2 cellular contexts compared by ENCODE assay signal in the genomic region with DNA sequence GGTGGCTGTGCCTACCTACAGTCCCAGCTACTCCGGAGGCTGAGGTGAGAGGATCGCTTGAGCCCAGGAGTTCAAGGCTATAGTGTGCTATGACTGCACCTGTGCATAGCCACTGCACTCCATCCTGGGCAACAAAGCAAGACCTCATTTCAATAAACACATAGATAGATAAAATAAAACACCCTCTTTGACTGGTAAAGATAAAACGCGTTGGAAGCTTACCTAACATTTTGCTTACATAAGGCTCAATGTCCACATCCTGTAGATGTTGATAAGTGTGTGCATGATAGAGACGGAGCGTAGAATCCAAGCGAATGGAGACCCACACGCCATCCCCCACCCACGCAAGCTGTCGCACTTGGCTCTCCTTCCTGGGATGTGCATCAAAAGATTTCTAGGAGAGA.
TF ChIP-seq lines count a peak whose summit lies in the region.

No MANE protein-coding gene starts in this region.

TF ChIP-seq in HepG2, 621 proteins besides CTCF, POLR2A, EP300 and RAD21 (continued from another document and continues in another):
- TF ChIP-seq, protein P1, sequence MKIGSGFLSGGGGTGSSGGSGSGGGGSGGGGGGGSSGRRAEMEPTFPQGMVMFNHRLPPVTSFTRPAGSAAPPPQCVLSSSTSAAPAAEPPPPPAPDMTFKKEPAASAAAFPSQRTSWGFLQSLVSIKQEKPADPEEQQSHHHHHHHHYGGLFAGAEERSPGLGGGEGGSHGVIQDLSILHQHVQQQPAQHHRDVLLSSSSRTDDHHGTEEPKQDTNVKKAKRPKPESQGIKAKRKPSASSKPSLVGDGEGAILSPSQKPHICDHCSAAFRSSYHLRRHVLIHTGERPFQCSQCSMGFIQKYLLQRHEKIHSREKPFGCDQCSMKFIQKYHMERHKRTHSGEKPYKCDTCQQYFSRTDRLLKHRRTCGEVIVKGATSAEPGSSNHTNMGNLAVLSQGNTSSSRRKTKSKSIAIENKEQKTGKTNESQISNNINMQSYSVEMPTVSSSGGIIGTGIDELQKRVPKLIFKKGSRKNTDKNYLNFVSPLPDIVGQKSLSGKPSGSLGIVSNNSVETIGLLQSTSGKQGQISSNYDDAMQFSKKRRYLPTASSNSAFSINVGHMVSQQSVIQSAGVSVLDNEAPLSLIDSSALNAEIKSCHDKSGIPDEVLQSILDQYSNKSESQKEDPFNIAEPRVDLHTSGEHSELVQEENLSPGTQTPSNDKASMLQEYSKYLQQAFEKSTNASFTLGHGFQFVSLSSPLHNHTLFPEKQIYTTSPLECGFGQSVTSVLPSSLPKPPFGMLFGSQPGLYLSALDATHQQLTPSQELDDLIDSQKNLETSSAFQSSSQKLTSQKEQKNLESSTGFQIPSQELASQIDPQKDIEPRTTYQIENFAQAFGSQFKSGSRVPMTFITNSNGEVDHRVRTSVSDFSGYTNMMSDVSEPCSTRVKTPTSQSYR (CRISPR knock-in tag; IDR thresholded peaks at IDR 0.05; ENCODE audit: borderline replicate concordance), result peak; percentile 79
- no peak for TF ChIP-seq PRMT3 (CRISPR knock-in tag; IDR thresholded peaks at IDR 0.05; ENCODE audit: borderline replicate concordance, low read depth)
- TF ChIP-seq FIP1L1 (IDR thresholded peaks at IDR 0.05; ENCODE audit: borderline replicate concordance, insufficient read depth, low read depth, low read length), result no peak
- TF ChIP-seq ZKSCAN5 (CRISPR knock-in tag; IDR thresholded peaks at IDR 0.05), result no peak
- TF ChIP-seq ZNF816 (CRISPR knock-in tag; IDR thresholded peaks at IDR 0.05; ENCODE audit: borderline replicate concordance), result peak; percentile 77; the same call in 1 of the 2 replicates
- TF ChIP-seq PPARG (CRISPR knock-in tag; conservative IDR thresholded peaks at IDR 0.05), result peak; percentile 83
- TF ChIP-seq ZBTB3 (CRISPR knock-in tag; IDR thresholded peaks at IDR 0.05; ENCODE audit: borderline replicate concordance, low read depth), result 0 out of 2 replicates have a peak, but pooled peaks have one; percentile 37
- TF ChIP-seq, protein P2, sequence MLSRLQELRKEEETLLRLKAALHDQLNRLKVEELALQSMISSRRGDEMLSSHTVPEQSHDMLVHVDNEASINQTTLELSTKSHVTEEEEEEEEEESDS (CRISPR knock-in tag; IDR thresholded peaks at IDR 0.05; ENCODE audit: borderline replicate concordance), result no peak
- peak; percentile 54; the same call in 1 of the 2 replicates for TF ChIP-seq MEIS1 (CRISPR knock-in tag; IDR thresholded peaks at IDR 0.05; ENCODE audit: borderline replicate concordance)
- 0 out of 2 replicates have a peak, but pooled peaks have one; percentile 27 for TF ChIP-seq TGIF2 (CRISPR knock-in tag; IDR thresholded peaks at IDR 0.05)
- peak; percentile 89 for TF ChIP-seq MIXL1 (CRISPR knock-in tag; IDR thresholded peaks at IDR 0.05)
- TF ChIP-seq, protein P3, sequence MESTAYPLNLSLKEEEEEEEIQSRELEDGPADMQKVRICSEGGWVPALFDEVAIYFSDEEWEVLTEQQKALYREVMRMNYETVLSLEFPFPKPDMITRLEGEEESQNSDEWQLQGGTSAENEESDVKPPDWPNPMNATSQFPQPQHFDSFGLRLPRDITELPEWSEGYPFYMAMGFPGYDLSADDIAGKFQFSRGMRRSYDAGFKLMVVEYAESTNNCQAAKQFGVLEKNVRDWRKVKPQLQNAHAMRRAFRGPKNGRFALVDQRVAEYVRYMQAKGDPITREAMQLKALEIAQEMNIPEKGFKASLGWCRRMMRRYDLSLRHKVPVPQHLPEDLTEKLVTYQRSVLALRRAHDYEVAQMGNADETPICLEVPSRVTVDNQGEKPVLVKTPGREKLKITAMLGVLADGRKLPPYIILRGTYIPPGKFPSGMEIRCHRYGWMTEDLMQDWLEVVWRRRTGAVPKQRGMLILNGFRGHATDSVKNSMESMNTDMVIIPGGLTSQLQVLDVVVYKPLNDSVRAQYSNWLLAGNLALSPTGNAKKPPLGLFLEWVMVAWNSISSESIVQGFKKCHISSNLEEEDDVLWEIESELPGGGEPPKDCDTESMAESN (CRISPR knock-in tag; conservative IDR thresholded peaks at IDR 0.05), result no peak
- no peak for TF ChIP-seq ZNF251 (CRISPR knock-in tag; IDR thresholded peaks at IDR 0.05)
- 0 out of 2 replicates have a peak, but pooled peaks have one; percentile 6 for TF ChIP-seq MBD4 (IDR thresholded peaks at IDR 0.05; ENCODE audit: borderline replicate concordance, low read length)
- no peak for TF ChIP-seq ZNF550 (CRISPR knock-in tag; IDR thresholded peaks at IDR 0.05; ENCODE audit: borderline replicate concordance)
- TF ChIP-seq ZNF138 (CRISPR knock-in tag; IDR thresholded peaks at IDR 0.05; ENCODE audit: low read depth), result no peak
- TF ChIP-seq YY1 (IDR thresholded peaks at IDR 0.05; ENCODE audit: insufficient read depth, insufficient replicate concordance, low read depth, low read length), result peak; percentile 16
- no peak for TF ChIP-seq ZBTB21 (CRISPR knock-in tag; IDR thresholded peaks at IDR 0.05)
- peak; percentile 91 for TF ChIP-seq FOXA3 (CRISPR knock-in tag; IDR thresholded peaks at IDR 0.05)
- TF ChIP-seq, protein P4, sequence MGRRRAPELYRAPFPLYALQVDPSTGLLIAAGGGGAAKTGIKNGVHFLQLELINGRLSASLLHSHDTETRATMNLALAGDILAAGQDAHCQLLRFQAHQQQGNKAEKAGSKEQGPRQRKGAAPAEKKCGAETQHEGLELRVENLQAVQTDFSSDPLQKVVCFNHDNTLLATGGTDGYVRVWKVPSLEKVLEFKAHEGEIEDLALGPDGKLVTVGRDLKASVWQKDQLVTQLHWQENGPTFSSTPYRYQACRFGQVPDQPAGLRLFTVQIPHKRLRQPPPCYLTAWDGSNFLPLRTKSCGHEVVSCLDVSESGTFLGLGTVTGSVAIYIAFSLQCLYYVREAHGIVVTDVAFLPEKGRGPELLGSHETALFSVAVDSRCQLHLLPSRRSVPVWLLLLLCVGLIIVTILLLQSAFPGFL (CRISPR knock-in tag; IDR thresholded peaks at IDR 0.05), result no peak
- peak; percentile 65; the same call in 1 of the 2 replicates for TF ChIP-seq ZSCAN29 (CRISPR knock-in tag; conservative IDR thresholded peaks at IDR 0.05)
- TF ChIP-seq, protein P5, sequence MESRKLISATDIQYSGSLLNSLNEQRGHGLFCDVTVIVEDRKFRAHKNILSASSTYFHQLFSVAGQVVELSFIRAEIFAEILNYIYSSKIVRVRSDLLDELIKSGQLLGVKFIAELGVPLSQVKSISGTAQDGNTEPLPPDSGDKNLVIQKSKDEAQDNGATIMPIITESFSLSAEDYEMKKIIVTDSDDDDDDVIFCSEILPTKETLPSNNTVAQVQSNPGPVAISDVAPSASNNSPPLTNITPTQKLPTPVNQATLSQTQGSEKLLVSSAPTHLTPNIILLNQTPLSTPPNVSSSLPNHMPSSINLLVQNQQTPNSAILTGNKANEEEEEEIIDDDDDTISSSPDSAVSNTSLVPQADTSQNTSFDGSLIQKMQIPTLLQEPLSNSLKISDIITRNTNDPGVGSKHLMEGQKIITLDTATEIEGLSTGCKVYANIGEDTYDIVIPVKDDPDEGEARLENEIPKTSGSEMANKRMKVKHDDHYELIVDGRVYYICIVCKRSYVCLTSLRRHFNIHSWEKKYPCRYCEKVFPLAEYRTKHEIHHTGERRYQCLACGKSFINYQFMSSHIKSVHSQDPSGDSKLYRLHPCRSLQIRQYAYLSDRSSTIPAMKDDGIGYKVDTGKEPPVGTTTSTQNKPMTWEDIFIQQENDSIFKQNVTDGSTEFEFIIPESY (CRISPR knock-in tag; IDR thresholded peaks at IDR 0.05), result peak; percentile 55; the same call in 1 of the 2 replicates
- no peak for TF ChIP-seq HNRNPH1 (optimal IDR thresholded peaks at IDR 0.05; ENCODE audit: low read depth, low read length)
- TF ChIP-seq ZNF496 (CRISPR knock-in tag; IDR thresholded peaks at IDR 0.05; ENCODE audit: insufficient replicate concordance), result no peak

TF ChIP-seq in K562, 482 proteins besides CTCF, POLR2A, EP300 and RAD21 (continued from another document and continues in another):
- TF ChIP-seq, protein P6, sequence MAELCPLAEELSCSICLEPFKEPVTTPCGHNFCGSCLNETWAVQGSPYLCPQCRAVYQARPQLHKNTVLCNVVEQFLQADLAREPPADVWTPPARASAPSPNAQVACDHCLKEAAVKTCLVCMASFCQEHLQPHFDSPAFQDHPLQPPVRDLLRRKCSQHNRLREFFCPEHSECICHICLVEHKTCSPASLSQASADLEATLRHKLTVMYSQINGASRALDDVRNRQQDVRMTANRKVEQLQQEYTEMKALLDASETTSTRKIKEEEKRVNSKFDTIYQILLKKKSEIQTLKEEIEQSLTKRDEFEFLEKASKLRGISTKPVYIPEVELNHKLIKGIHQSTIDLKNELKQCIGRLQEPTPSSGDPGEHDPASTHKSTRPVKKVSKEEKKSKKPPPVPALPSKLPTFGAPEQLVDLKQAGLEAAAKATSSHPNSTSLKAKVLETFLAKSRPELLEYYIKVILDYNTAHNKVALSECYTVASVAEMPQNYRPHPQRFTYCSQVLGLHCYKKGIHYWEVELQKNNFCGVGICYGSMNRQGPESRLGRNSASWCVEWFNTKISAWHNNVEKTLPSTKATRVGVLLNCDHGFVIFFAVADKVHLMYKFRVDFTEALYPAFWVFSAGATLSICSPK (IDR thresholded peaks at IDR 0.05; ENCODE audit: borderline replicate concordance), result no peak
- TF ChIP-seq, protein P7, sequence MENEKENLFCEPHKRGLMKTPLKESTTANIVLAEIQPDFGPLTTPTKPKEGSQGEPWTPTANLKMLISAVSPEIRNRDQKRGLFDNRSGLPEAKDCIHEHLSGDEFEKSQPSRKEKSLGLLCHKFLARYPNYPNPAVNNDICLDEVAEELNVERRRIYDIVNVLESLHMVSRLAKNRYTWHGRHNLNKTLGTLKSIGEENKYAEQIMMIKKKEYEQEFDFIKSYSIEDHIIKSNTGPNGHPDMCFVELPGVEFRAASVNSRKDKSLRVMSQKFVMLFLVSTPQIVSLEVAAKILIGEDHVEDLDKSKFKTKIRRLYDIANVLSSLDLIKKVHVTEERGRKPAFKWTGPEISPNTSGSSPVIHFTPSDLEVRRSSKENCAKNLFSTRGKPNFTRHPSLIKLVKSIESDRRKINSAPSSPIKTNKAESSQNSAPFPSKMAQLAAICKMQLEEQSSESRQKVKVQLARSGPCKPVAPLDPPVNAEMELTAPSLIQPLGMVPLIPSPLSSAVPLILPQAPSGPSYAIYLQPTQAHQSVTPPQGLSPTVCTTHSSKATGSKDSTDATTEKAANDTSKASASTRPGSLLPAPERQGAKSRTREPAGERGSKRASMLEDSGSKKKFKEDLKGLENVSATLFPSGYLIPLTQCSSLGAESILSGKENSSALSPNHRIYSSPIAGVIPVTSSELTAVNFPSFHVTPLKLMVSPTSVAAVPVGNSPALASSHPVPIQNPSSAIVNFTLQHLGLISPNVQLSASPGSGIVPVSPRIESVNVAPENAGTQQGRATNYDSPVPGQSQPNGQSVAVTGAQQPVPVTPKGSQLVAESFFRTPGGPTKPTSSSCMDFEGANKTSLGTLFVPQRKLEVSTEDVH (IDR thresholded peaks at IDR 0.05; ENCODE audit: low read depth, partially characterized antibody), result no peak
- TF ChIP-seq, protein P8, sequence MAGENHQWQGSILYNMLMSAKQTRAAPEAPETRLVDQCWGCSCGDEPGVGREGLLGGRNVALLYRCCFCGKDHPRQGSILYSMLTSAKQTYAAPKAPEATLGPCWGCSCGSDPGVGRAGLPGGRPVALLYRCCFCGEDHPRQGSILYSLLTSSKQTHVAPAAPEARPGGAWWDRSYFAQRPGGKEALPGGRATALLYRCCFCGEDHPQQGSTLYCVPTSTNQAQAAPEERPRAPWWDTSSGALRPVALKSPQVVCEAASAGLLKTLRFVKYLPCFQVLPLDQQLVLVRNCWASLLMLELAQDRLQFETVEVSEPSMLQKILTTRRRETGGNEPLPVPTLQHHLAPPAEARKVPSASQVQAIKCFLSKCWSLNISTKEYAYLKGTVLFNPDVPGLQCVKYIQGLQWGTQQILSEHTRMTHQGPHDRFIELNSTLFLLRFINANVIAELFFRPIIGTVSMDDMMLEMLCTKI (IDR thresholded peaks at IDR 0.05; ENCODE audit: partially characterized antibody), result no peak
- TF ChIP-seq, protein P9, sequence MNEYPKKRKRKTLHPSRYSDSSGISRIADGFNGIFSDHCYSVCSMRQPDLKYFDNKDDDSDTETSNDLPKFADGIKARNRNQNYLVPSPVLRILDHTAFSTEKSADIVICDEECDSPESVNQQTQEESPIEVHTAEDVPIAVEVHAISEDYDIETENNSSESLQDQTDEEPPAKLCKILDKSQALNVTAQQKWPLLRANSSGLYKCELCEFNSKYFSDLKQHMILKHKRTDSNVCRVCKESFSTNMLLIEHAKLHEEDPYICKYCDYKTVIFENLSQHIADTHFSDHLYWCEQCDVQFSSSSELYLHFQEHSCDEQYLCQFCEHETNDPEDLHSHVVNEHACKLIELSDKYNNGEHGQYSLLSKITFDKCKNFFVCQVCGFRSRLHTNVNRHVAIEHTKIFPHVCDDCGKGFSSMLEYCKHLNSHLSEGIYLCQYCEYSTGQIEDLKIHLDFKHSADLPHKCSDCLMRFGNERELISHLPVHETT (CRISPR knock-in tag; conservative IDR thresholded peaks at IDR 0.05 in 1 of 2, IDR thresholded peaks at IDR 0.05 in 1 of 2), result no peak
- TF ChIP-seq FOXJ3 (CRISPR knock-in tag; IDR thresholded peaks at IDR 0.05) (no peak), SOX6 (IDR thresholded peaks at IDR 0.05) (peak; percentile 37; the same call in 1 of the 2 replicates), RBM14 (IDR thresholded peaks at IDR 0.05; ENCODE audit: borderline replicate concordance, insufficient read depth, low read depth, low read length) (no peak), MYBL2 (IDR thresholded peaks at IDR 0.05; ENCODE audit: low read depth) (no peak), MYBL2 (CRISPR knock-in tag; IDR thresholded peaks at IDR 0.05; ENCODE audit: borderline replicate concordance) (no peak), ZFP30 (CRISPR knock-in tag; IDR thresholded peaks at IDR 0.05; ENCODE audit: borderline replicate concordance) (no peak), EGR1 (conservative IDR thresholded peaks at IDR 0.05) (peak; percentile 71), BRCA1 (IDR thresholded peaks at IDR 0.05) (no peak), BRCA1 (CRISPR knock-in tag; IDR thresholded peaks at IDR 0.05) (no peak), ZNF133 (CRISPR knock-in tag; IDR thresholded peaks at IDR 0.05) (no peak)
- TF ChIP-seq, protein P10, sequence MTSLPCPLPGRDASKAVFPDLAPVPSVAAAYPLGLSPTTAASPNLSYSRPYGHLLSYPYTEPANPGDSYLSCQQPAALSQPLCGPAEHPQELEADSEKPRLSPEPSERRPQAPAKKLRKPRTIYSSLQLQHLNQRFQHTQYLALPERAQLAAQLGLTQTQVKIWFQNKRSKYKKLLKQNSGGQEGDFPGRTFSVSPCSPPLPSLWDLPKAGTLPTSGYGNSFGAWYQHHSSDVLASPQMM (CRISPR knock-in tag; IDR thresholded peaks at IDR 0.05), result no peak
- TF ChIP-seq, protein P11, sequence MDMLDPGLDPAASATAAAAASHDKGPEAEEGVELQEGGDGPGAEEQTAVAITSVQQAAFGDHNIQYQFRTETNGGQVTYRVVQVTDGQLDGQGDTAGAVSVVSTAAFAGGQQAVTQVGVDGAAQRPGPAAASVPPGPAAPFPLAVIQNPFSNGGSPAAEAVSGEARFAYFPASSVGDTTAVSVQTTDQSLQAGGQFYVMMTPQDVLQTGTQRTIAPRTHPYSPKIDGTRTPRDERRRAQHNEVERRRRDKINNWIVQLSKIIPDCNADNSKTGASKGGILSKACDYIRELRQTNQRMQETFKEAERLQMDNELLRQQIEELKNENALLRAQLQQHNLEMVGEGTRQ (CRISPR knock-in tag; IDR thresholded peaks at IDR 0.05), result no peak
- TF ChIP-seq, protein P12, sequence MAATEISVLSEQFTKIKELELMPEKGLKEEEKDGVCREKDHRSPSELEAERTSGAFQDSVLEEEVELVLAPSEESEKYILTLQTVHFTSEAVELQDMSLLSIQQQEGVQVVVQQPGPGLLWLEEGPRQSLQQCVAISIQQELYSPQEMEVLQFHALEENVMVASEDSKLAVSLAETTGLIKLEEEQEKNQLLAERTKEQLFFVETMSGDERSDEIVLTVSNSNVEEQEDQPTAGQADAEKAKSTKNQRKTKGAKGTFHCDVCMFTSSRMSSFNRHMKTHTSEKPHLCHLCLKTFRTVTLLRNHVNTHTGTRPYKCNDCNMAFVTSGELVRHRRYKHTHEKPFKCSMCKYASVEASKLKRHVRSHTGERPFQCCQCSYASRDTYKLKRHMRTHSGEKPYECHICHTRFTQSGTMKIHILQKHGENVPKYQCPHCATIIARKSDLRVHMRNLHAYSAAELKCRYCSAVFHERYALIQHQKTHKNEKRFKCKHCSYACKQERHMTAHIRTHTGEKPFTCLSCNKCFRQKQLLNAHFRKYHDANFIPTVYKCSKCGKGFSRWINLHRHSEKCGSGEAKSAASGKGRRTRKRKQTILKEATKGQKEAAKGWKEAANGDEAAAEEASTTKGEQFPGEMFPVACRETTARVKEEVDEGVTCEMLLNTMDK (IDR thresholded peaks at IDR 0.05; ENCODE audit: borderline replicate concordance, insufficient read depth, low read depth, low read length, poor library complexity, severe bottlenecking), result no peak
